In genomic region chr10:70348228-70348850, GRCh38 we compare ENCODE assay signal across 8 cellular contexts. TPM values are rescaled to one million over a fixed set of nuclear protein-coding genes. Genes with fewer than 3 reads are reported as not detected.
DNase-seq lines count a peak whose midpoint lies in the region; ATAC-seq and TF ChIP-seq lines count a peak whose summit lies in the region.

No MANE protein-coding gene starts in this region.

- no peaks in the 10 kb centered on the region for H3K9me3 Mint-ChIP-seq in activated naive CD8-positive, alpha-beta T cell treated with anti-CD3 and anti-CD28 coated beads, Interleukin-2, amount 10 ng/mL, durations not matched to agents 7 days and 5 days

- no peak overlapping the region for H3K4me3 ChIP-seq in tibial nerve

- H3K27ac ChIP-seq in tibial nerve, result no peak overlapping the region

- H3K27ac Mint-ChIP-seq in activated naive CD8-positive, alpha-beta T cell treated with anti-CD3 and anti-CD28 coated beads, Interleukin-2, amount 10 ng/mL, durations not matched to agents 7 days and 5 days, result no peak overlapping the region

- 71 to 73% methylated on average over 6 of the region's 6 CpGs for WGBS in tibial nerve, 2 donors

- peak; percentile 78 for ATAC-seq in activated naive CD8-positive, alpha-beta T cell treated with anti-CD3 and anti-CD28 coated beads, Interleukin-2, amount 10 ng/mL, durations not matched to agents 7 days and 5 days (ENCODE audit: low read depth)
- no peak for ATAC-seq in HG03354 (IDR thresholded peaks at IDR 0.05; ENCODE audit: poor library complexity, severe bottlenecking, unreplicated experiment)

- H3K27me3 ChIP-seq in tibial nerve, result no peaks in the 10 kb centered on the region

- no peak for TF ChIP-seq EP300 in tibial nerve (IDR thresholded peaks at IDR 0.05)

- no peaks in the 10 kb centered on the region for H3K36me3 Mint-ChIP-seq in activated naive CD8-positive, alpha-beta T cell treated with anti-CD3 and anti-CD28 coated beads, Interleukin-2, amount 10 ng/mL, durations not matched to agents 7 days and 5 days

- H3K4me1 Mint-ChIP-seq in activated naive CD8-positive, alpha-beta T cell treated with anti-CD3 and anti-CD28 coated beads, Interleukin-2, amount 10 ng/mL, durations not matched to agents 7 days and 5 days, result peaks cover 4% of the 10 kb centered on the region

- POLR2A ChIA-PET in activated naive CD8-positive, alpha-beta T cell treated with anti-CD3 and anti-CD28 coated beads, Interleukin-2, amount 10 ng/mL, durations not matched to agents 7 days and 5 days (lab: Charles Lee), result interaction anchor here (1.0 kb wide), 1 partner anchor 16 kb away, joined by 3 read pairs; no protein-coding TSS in a partner anchor

- TF ChIP-seq CTCF in LNCAP (IDR thresholded peaks at IDR 0.05) (peak; percentile 38; the same call in 1 of the 2 replicates), tibial nerve (IDR thresholded peaks at IDR 0.05) (peak in 4 of 5 experiments; percentile 37 to 43 (median 38))

- H3K4me3 Mint-ChIP-seq in activated naive CD8-positive, alpha-beta T cell treated with anti-CD3 and anti-CD28 coated beads, Interleukin-2, amount 10 ng/mL, durations not matched to agents 7 days and 5 days, result no peak overlapping the region

- peaks cover 0 to 7% (median 0%) of the 10 kb centered on the region in 4 donors for H3K4me1 ChIP-seq in tibial nerve

- peak; percentile 40 for DNase-seq in SKM-1 treated with dmso at 0.1 percent for 144 hours (lab: John Stamatoyannopoulos, UW; ENCODE audit: unreplicated experiment)
- DNase-seq in SKM-1 (lab: John Stamatoyannopoulos, UW; ENCODE audit: unreplicated experiment), result no peak
- peak; percentile 45 for DNase-seq in activated naive CD8-positive, alpha-beta T cell treated with anti-CD3 and anti-CD28 coated beads, Interleukin-2, amount 10 ng/mL, durations not matched to agents 7 days and 5 days
- peak; percentile 34 for DNase-seq in iris pigment epithelial cell (ENCODE audit: low read depth)
- DNase-seq in tibial nerve (ENCODE audit: low spot score in 2 of 2), result peak in 1 of 2 donors; percentile 39
- DNase-seq in GDM1 (lab: John Stamatoyannopoulos, UW), result no peak

- no peaks in the 10 kb centered on the region for H3K36me3 ChIP-seq in tibial nerve

- TF ChIP-seq POLR2A in tibial nerve (IDR thresholded peaks at IDR 0.05), result no peak

- no peaks in the 10 kb centered on the region for H3K27me3 Mint-ChIP-seq in activated naive CD8-positive, alpha-beta T cell treated with anti-CD3 and anti-CD28 coated beads, Interleukin-2, amount 10 ng/mL, durations not matched to agents 7 days and 5 days

- no peaks in the 10 kb centered on the region for H3K9me3 ChIP-seq in tibial nerve

RNA-seq across cellular contexts. Expression of gene LRRC20, which starts 34.1 kb away (rescaled TPM):
- total RNA-seq in activated naive CD8-positive, alpha-beta T cell treated with anti-CD3 and anti-CD28 coated beads, Interleukin-2, amount 10 ng/mL, durations not matched to agents 7 days and 5 days, result 10 to 100 TPM; 13.0 to 13.3 TPM
- total RNA-seq in tibial nerve, result 10 to 100 TPM in 1 of 4 donors, 1 to 10 TPM in 3; 4.4 to 11.1 (median 8.6) TPM

RNA-seq across cellular contexts. Expression of gene EIF4EBP2, which starts 55.6 kb away (rescaled TPM):
- 10 to 100 TPM; 49.3 to 54.2 TPM for total RNA-seq in activated naive CD8-positive, alpha-beta T cell treated with anti-CD3 and anti-CD28 coated beads, Interleukin-2, amount 10 ng/mL, durations not matched to agents 7 days and 5 days
- 10 to 100 TPM; 68.4 to 87.9 (median 77.2) TPM for total RNA-seq in tibial nerve

Comparison
In these comparisons a context has a peak if more than half of its experiments do, and no peak if none do; other contexts are left out.
1. DNase-seq: peak in SKM-1 treated with dmso at 0.1 percent for 144 hours (single experiment), activated naive CD8-positive, alpha-beta T cell treated with anti-CD3 and anti-CD28 coated beads, Interleukin-2, amount 10 ng/mL, durations not matched to agents 7 days and 5 days (single experiment) and iris pigment epithelial cell (single experiment); none in SKM-1 (single experiment) and GDM1 (single experiment).